9 cellular contexts compared by ENCODE assay signal in genomic region chr18:23438608-23439366, GRCh38. TPM values are rescaled to one million over a fixed set of nuclear protein-coding genes. Genes with fewer than 3 reads are reported as not detected.
DNase-seq lines count a peak whose midpoint lies in the region; ATAC-seq and TF ChIP-seq lines count a peak whose summit lies in the region.
"Had no signal": no experiment of that assay in that cellular context is flagged by ENCODE, and none has a peak within 500 bp of the region (broad histone marks: within the 10 kb centered on the region; RNA-seq: fewer than 3 reads in every experiment).

No MANE protein-coding gene starts in this region.

- no peaks in the 10 kb centered on the region for H3K9me2 ChIP-seq in hepatocyte (replicated peaks; ENCODE audit: insufficient read depth)

- peak overlapping the region; percentile 96 for H3K4me3 Mint-ChIP-seq in WTC11

- no peaks in the 10 kb centered on the region for H3K9me3 ChIP-seq in hepatocyte (ENCODE audit: low read depth)

- peaks cover 11% of the 10 kb centered on the region for H3K27me3 Mint-ChIP-seq in WTC11 (ENCODE audit: low read depth)

- CTCF ChIA-PET in WTC11 (lab: Charles Lee), result interaction anchor here (1.2 kb wide), 1 partner anchor 14 kb away, joined by 3 read pairs; the partner anchor contains the start of gene RIOK3

- DNase-seq in activated CD4-positive, alpha-beta T cell treated with anti-CD3 and anti-CD28 coated beads, Interleukin-2, amount 50 U/mL, for 48 hours, result peak; percentile 7 to 13
- no peak for DNase-seq in activated CD4-positive, alpha-beta T cell treated with anti-CD3 and anti-CD28 coated beads for 4 hours
- DNase-seq in WTC11 (ENCODE audit: low spot score), result no peak
- DNase-seq in hepatocyte (ENCODE audit: low spot score), result no peak
- DNase-seq in stimulated activated naive CD8-positive, alpha-beta T cell treated with anti-CD3 and anti-CD28 coated beads, Interleukin-15, Interleukin-2, amounts not matched to agents 100 U/mL and 50 U/mL, for 24 hours, result no peak
- DNase-seq in AG08395 (ENCODE audit: low spot score), result no peak
- DNase-seq in COR-L47 (lab: John Stamatoyannopoulos, UW), result no peak
- DNase-seq in GM19240 (ENCODE audit: insufficient read length, low spot score), result no peak
- DNase-seq: caudate nucleus had no signal

- POLR2A ChIA-PET in WTC11 (lab: Charles Lee), result no interaction called here

- TF ChIP-seq CTCF in WTC11 (IDR thresholded peaks at IDR 0.05), result no peak
- TF ChIP-seq CTCF in hepatocyte (IDR thresholded peaks at IDR 0.05; ENCODE audit: poor library complexity), result no peak

- H2AFZ ChIP-seq in hepatocyte, result peak overlapping the region; percentile 60

- H3K36me3 ChIP-seq in hepatocyte (replicated peaks; ENCODE audit: insufficient read depth, low read depth), result no peaks in the 10 kb centered on the region

- H3K27me3 ChIP-seq in hepatocyte, result no peaks in the 10 kb centered on the region

- 92% methylated on average over 11 of the region's 11 CpGs for WGBS in hepatocyte (ENCODE audit: low lambda C conversion rate, missing lambda C conversion rate)

- H3K4me1 ChIP-seq in hepatocyte (ENCODE audit: insufficient read depth), result no peaks in the 10 kb centered on the region

- H3K4me2 ChIP-seq in hepatocyte, result no peak overlapping the region

- peaks cover 7% of the 10 kb centered on the region for H3K4me1 Mint-ChIP-seq in WTC11

- peaks cover 7% of the 10 kb centered on the region; the same call in 1 of the 2 replicates for H3K9me3 Mint-ChIP-seq in WTC11

- peaks cover 3% of the 10 kb centered on the region for H3K79me2 ChIP-seq in hepatocyte

- H3K27ac Mint-ChIP-seq in WTC11, result no peak overlapping the region

- no peak for ATAC-seq in WTC11
- peak; percentile 30 for ATAC-seq in stimulated activated naive CD8-positive, alpha-beta T cell treated with anti-CD3 and anti-CD28 coated beads, Interleukin-15, Interleukin-2, amounts not matched to agents 100 U/mL and 50 U/mL, for 24 hours

- no peak overlapping the region for H3K27ac ChIP-seq in hepatocyte

- H4K20me1 ChIP-seq in hepatocyte (ENCODE audit: insufficient read depth, poor library complexity, severe bottlenecking), result no peaks in the 10 kb centered on the region

- no peak overlapping the region for H3K4me3 ChIP-seq in hepatocyte

- H3K36me3 Mint-ChIP-seq in WTC11, result no peaks in the 10 kb centered on the region

TF ChIP-seq in WTC11, 78 proteins besides CTCF, POLR2A, EP300 and RAD21:
- TF ChIP-seq GTF2I (CRISPR knock-in tag; conservative IDR thresholded peaks at IDR 0.05) (no peak), HMGA2 (CRISPR knock-in tag; IDR thresholded peaks at IDR 0.05) (no peak), GABPB1 (CRISPR knock-in tag; IDR thresholded peaks at IDR 0.05) (no peak), ATF3 (CRISPR knock-in tag; conservative IDR thresholded peaks at IDR 0.05) (no peak), E2F4 (CRISPR knock-in tag; IDR thresholded peaks at IDR 0.05; ENCODE audit: borderline replicate concordance, low read depth) (no peak), CBFB (CRISPR knock-in tag; IDR thresholded peaks at IDR 0.05; ENCODE audit: low read depth) (no peak), PREB (CRISPR knock-in tag; IDR thresholded peaks at IDR 0.05; ENCODE audit: borderline replicate concordance) (no peak)
TF ChIP-seq in WTC11: peak in this region for 0.

RNA-seq across cellular contexts. Expression of gene RIOK3, which starts 14.3 kb away (rescaled TPM):
- 19.4 to 23.6 TPM (median 23.1 TPM) in 3 replicates for total RNA-seq in WTC11 (2021)
- total RNA-seq in hepatocyte, result 70.7 and 95.2 TPM in 2 replicates
- 53.9 and 57.5 TPM in 2 replicates for polyA plus RNA-seq in hepatocyte

Comparison
In these comparisons a context has a peak if more than half of its experiments do, and no peak if none do; other contexts are left out.
1. DNase-seq: peak in activated CD4-positive, alpha-beta T cell treated with anti-CD3 and anti-CD28 coated beads, Interleukin-2, amount 50 U/mL, for 48 hours (2 of 2); none in activated CD4-positive, alpha-beta T cell treated with anti-CD3 and anti-CD28 coated beads for 4 hours (0 of 2), WTC11 (single experiment), hepatocyte (single experiment), stimulated activated naive CD8-positive, alpha-beta T cell treated with anti-CD3 and anti-CD28 coated beads, Interleukin-15, Interleukin-2, amounts not matched to agents 100 U/mL and 50 U/mL, for 24 hours (single experiment), AG08395 (single experiment), COR-L47 (single experiment) and GM19240 (single experiment).